In the genomic region with DNA sequence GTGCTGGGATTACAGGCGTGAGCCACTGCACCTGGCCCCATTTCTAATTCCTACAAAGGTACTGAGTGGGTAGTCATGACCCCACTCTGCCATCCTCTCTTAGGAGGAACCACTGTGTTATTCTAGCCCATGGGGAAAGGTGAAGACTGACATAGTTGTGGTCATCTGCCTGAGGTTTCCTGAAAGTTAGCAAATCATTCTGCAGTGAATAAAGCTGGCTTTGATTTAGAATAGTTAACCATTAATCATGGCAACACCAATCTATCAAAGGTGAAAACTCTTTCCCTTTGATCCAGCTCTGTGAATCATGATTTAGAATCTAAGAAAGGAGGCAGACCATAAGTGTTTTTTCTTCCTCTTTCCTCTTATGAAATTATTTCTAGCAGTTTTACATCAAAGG, we compare ENCODE assay signal across 17 cellular contexts. TPM values are rescaled to one million over a fixed set of nuclear protein-coding genes. Genes with fewer than 3 reads are reported as not detected.
A peak's percentile ranks its signal among the peaks of the same experiment; 100 is the strongest.
DNase-seq lines count a peak whose midpoint lies in the region; ATAC-seq and TF ChIP-seq lines count a peak whose summit lies in the region.
"Had no signal": no experiment of that assay in that cellular context is flagged by ENCODE, and none has a peak within 500 bp of the region (broad histone marks: within the 10 kb centered on the region; RNA-seq: fewer than 3 reads in every experiment).

No MANE protein-coding gene starts in this region.

- no peaks in the 10 kb centered on the region for H3K4me1 Mint-ChIP-seq in effector memory CD8-positive, alpha-beta T cell (ENCODE audit: low read depth in 2 of 2)
- H3K4me1 Mint-ChIP-seq: GM23338 had no signal

- H3K27ac Mint-ChIP-seq in effector memory CD8-positive, alpha-beta T cell, result no peak overlapping the region
- H3K27ac Mint-ChIP-seq: CD4-positive, alpha-beta T cell; GM23338 had no signal

- peak; percentile 62 to 68 (median 63) for ATAC-seq in right lobe of liver
- no peak for ATAC-seq in GM19035 (IDR thresholded peaks at IDR 0.05; ENCODE audit: unreplicated experiment)
- no peak for ATAC-seq in effector memory CD8-positive, alpha-beta T cell (replicated peaks)
- ATAC-seq: GM12878, GM23338 had no signal

- no peak overlapping the region for H3K4me3 ChIP-seq in right lobe of liver
- H3K4me3 ChIP-seq: GM12878, GM23338 had no signal

- peaks cover 41 to 51% of the 10 kb centered on the region in 2 donors for H3K27me3 Mint-ChIP-seq in effector memory CD8-positive, alpha-beta T cell

- H3K4me1 ChIP-seq in right lobe of liver, result peaks cover 0 to 51% (median 18%) of the 10 kb centered on the region in 4 donors
- H3K4me1 ChIP-seq: BE2C had no signal

- H3K27ac ChIP-seq in right lobe of liver, result peak overlapping the region; percentile 77 to 88 (median 85)

- DNase-seq in LoVo (ENCODE audit: low spot score) (peak; percentile 60), glomerular visceral epithelial cell (ENCODE audit: extremely low spot score) (peak; percentile 90), right lobe of liver (no peak), NCI-H1092 treated with DMSO at 0.1 percent for 48 hours (lab: John Stamatoyannopoulos, UW) (no peak), erythroblast (lab: John Stamatoyannopoulos, UW) (no peak)
- no peak for DNase-seq in effector memory CD8-positive, alpha-beta T cell
- DNase-seq: BE2C; CD4-positive, alpha-beta T cell; GDM1; Karpas-422; NCI-H187 treated with DMSO at 0.1 percent for 48 hours; NCI-H69; SHP77; SK-N-SH had no signal

- intact Hi-C loops in right lobe of liver (cut with DNase I), result no loop called here

- no peaks in the 10 kb centered on the region for H3K27me3 ChIP-seq in right lobe of liver
- H3K27me3 ChIP-seq: BE2C had no signal

- H3K9me3 ChIP-seq in right lobe of liver, result no peaks in the 10 kb centered on the region
- H3K9me3 ChIP-seq: BE2C, SK-N-SH had no signal

- H3K36me3 ChIP-seq in right lobe of liver, result no peaks in the 10 kb centered on the region
- H3K36me3 ChIP-seq: BE2C had no signal

- H3K4me3 Mint-ChIP-seq in effector memory CD8-positive, alpha-beta T cell, result no peak overlapping the region
- H3K4me3 Mint-ChIP-seq: CD4-positive, alpha-beta T cell; GM23338 had no signal

- WGBS in right lobe of liver (ENCODE audit: insufficient coverage, low coverage, low lambda C conversion rate, missing lambda C conversion rate), result 0% methylated on average over 1 of the region's 1 CpG

- H3K36me3 Mint-ChIP-seq in effector memory CD8-positive, alpha-beta T cell (ENCODE audit: insufficient read depth), result no peaks in the 10 kb centered on the region

- H3K9me3 Mint-ChIP-seq in effector memory CD8-positive, alpha-beta T cell, result no peaks in the 10 kb centered on the region
- H3K9me3 Mint-ChIP-seq: CD4-positive, alpha-beta T cell; GM23338 had no signal

- no peak for TF ChIP-seq POLR2A in right lobe of liver (IDR thresholded peaks at IDR 0.05)
- no peak for TF ChIP-seq POLR2A in erythroblast (IDR thresholded peaks at IDR 0.05; ENCODE audit: low read length)

- no peak for TF ChIP-seq CTCF in right lobe of liver (IDR thresholded peaks at IDR 0.05)

RNA-seq across cellular contexts. Expression of gene SUMO1, which starts 50.8 kb away (rescaled TPM):
- total RNA-seq in right lobe of liver, result 10 to 100 TPM; 43.3 to 70.8 (median 55.0) TPM

Comparison
In these comparisons a context has a peak if more than half of its experiments do, and no peak if none do; other contexts are left out.
1. DNase-seq: peak in LoVo (single experiment) and glomerular visceral epithelial cell (single experiment); none in right lobe of liver (0 of 3), NCI-H1092 treated with DMSO at 0.1 percent for 48 hours (single experiment), erythroblast (0 of 2) and effector memory CD8-positive, alpha-beta T cell (0 of 3).
2. ATAC-seq: peak in right lobe of liver (4 of 4); none in GM19035 (single experiment) and effector memory CD8-positive, alpha-beta T cell (single experiment).